9 cellular contexts compared by ENCODE assay signal in the genomic region with DNA sequence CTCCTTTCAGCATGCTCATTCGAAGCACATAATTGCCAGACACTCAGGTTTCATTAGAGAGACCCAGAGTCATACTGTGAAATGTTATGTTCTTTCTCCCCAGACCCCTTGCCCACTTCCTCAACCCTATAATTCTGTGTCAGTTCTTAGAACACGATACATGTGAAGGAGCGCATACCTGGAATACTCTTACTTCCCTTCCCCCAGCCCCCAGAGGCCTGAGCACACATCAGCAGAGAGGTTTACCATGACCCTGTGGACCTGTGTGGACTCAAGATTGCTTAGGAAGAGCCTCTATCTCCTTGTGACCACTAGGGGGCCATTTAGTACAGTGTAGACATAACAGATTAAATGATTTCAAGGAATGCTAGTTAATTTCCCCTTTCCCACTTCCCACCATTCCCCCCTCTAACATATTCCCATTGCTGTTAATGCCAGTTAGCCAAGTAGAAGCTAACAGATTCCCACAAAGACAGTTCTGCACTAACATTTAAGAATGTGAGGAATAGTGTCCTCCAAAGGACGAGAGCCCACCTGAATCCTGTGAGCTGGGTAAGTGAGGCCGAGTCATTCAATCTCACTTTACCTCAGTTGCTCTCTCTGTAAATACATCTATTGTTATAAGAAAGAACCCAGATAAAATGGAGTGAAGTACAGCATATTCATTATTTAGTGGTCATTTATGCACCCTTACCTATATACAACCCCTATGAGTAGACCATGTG.
DNase-seq lines count a peak whose midpoint lies in the region; ATAC-seq, FAIRE-seq and TF ChIP-seq lines count a peak whose summit lies in the region.
"Had no signal": no experiment of that assay in that cellular context is flagged by ENCODE, and none has a peak within 500 bp of the region (broad histone marks: within the 10 kb centered on the region; RNA-seq: fewer than 3 reads in every experiment).

No MANE protein-coding gene starts in this region.

- CTCF ChIA-PET in A549 (lab: Yijun Ruan, JAX): interaction anchor here (0.7 to 1.9 kb wide), 7 partner anchors 8 to 78 kb away, joined by 3 to 4 read pairs (median 4); no protein-coding TSS in a partner anchor

- H3K4me3 ChIP-seq in A549: no peak overlapping the region

- DNase-seq in A549 (ENCODE audit: low read depth in 1 of 2, low spot score in 1 of 2) (peak; percentile 15 to 61), GM12891 (ENCODE audit: insufficient read length, low spot score) (peak; percentile 2), NCI-H1092 treated with DMSO at 0.1 percent for 48 hours (lab: John Stamatoyannopoulos, UW) (peak; percentile 16), amniotic stem cell (lab: John Stamatoyannopoulos, UW) (peak; percentile 74), iPS DF 19.7 (ENCODE audit: low read depth, low spot score) (peak; percentile 69), superior temporal gyrus (ENCODE audit: extremely low spot score) (peak; percentile 64)
- no peak for DNase-seq in stimulated activated CD4-positive, alpha-beta T cell treated with anti-CD3 and anti-CD28 coated beads, Interleukin-12 subunit alpha, Interleukin-12 subunit beta, amount 100 ng/mL, for 4 hours

- FAIRE-seq in A549 (lab: Jason Lieb, UNC): no peak
- no peak for FAIRE-seq in GM12891 (lab: Jason Lieb, UNC)
- FAIRE-seq: endometrium had no signal

- peak in 1 of 2 experiments; percentile 35; a peak in 3 of 5 replicates for TF ChIP-seq RAD21 in A549 (conservative IDR thresholded peaks at IDR 0.05 in 1 of 2, IDR thresholded peaks at IDR 0.05 in 1 of 2)

- no peak overlapping the region for H3K27ac ChIP-seq in A549

- TF ChIP-seq CTCF in A549 (IDR thresholded peaks at IDR 0.05): peak; percentile 58

- TF ChIP-seq POLR2A in A549 (IDR thresholded peaks at IDR 0.05; ENCODE audit: low read length) (no peak), GM12891 (IDR thresholded peaks at IDR 0.05; ENCODE audit: low read depth, low read length) (no peak)

- H3K4me2 ChIP-seq in A549: no peak overlapping the region

- TF ChIP-seq EP300 in A549 (IDR thresholded peaks at IDR 0.05): no peak

- POLR2A ChIA-PET in A549 (lab: Yijun Ruan, JAX): no interaction called here

- H3K4me1 ChIP-seq in A549: no peaks in the 10 kb centered on the region

- peak; percentile 92 to 97 for ATAC-seq in A549
- ATAC-seq in HG02763 (IDR thresholded peaks at IDR 0.05; ENCODE audit: unreplicated experiment): peak; percentile 84

- H3K9me3 ChIP-seq in A549: no peaks in the 10 kb centered on the region

- 71% methylated on average over 5 of the region's 5 CpGs for WGBS in A549 (ENCODE audit: missing lambda C conversion rate)

TF ChIP-seq in A549, 52 proteins besides CTCF, POLR2A, EP300 and RAD21 (continues in another document):
- TF ChIP-seq EHF (CRISPR knock-in tag; IDR thresholded peaks at IDR 0.05): no peak
- no peak for TF ChIP-seq KDM1A (IDR thresholded peaks at IDR 0.05; ENCODE audit: low read depth)
- TF ChIP-seq PHF8 (IDR thresholded peaks at IDR 0.05; ENCODE audit: borderline replicate concordance, low read depth): no peak
- no peak for TF ChIP-seq FOSL2 (IDR thresholded peaks at IDR 0.05)
- no peak for TF ChIP-seq FOSL2 (CRISPR knock-in tag; IDR thresholded peaks at IDR 0.05)
- TF ChIP-seq ZNF302 (CRISPR knock-in tag; IDR thresholded peaks at IDR 0.05): no peak
- TF ChIP-seq, protein P1, sequence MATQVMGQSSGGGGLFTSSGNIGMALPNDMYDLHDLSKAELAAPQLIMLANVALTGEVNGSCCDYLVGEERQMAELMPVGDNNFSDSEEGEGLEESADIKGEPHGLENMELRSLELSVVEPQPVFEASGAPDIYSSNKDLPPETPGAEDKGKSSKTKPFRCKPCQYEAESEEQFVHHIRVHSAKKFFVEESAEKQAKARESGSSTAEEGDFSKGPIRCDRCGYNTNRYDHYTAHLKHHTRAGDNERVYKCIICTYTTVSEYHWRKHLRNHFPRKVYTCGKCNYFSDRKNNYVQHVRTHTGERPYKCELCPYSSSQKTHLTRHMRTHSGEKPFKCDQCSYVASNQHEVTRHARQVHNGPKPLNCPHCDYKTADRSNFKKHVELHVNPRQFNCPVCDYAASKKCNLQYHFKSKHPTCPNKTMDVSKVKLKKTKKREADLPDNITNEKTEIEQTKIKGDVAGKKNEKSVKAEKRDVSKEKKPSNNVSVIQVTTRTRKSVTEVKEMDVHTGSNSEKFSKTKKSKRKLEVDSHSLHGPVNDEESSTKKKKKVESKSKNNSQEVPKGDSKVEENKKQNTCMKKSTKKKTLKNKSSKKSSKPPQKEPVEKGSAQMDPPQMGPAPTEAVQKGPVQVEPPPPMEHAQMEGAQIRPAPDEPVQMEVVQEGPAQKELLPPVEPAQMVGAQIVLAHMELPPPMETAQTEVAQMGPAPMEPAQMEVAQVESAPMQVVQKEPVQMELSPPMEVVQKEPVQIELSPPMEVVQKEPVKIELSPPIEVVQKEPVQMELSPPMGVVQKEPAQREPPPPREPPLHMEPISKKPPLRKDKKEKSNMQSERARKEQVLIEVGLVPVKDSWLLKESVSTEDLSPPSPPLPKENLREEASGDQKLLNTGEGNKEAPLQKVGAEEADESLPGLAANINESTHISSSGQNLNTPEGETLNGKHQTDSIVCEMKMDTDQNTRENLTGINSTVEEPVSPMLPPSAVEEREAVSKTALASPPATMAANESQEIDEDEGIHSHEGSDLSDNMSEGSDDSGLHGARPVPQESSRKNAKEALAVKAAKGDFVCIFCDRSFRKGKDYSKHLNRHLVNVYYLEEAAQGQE (IDR thresholded peaks at IDR 0.05): no peak
- no peak for TF ChIP-seq HOXA7 (CRISPR knock-in tag; IDR thresholded peaks at IDR 0.05)
- TF ChIP-seq, protein P2, sequence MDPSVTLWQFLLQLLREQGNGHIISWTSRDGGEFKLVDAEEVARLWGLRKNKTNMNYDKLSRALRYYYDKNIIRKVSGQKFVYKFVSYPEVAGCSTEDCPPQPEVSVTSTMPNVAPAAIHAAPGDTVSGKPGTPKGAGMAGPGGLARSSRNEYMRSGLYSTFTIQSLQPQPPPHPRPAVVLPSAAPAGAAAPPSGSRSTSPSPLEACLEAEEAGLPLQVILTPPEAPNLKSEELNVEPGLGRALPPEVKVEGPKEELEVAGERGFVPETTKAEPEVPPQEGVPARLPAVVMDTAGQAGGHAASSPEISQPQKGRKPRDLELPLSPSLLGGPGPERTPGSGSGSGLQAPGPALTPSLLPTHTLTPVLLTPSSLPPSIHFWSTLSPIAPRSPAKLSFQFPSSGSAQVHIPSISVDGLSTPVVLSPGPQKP (IDR thresholded peaks at IDR 0.05; ENCODE audit: low read depth, low read length): no peak
- TF ChIP-seq ZFP36 (IDR thresholded peaks at IDR 0.05; ENCODE audit: borderline replicate concordance, partially characterized antibody): no peak
- TF ChIP-seq SMC3 (IDR thresholded peaks at IDR 0.05): no peak; the same call in 2 of the 3 replicates

TF ChIP-seq in GM12891, 5 proteins besides CTCF, POLR2A, EP300 and RAD21:
- TF ChIP-seq SPI1 (IDR thresholded peaks at IDR 0.05; ENCODE audit: low read depth, low read length) (no peak), POU2F2 (IDR thresholded peaks at IDR 0.05; ENCODE audit: low read depth, low read length) (no peak), PAX5 (IDR thresholded peaks at IDR 0.05; ENCODE audit: insufficient read depth, low read length, severe bottlenecking) (no peak), TAF1 (IDR thresholded peaks at IDR 0.05; ENCODE audit: low read depth, low read length) (no peak), POLR2AphosphoS5 (IDR thresholded peaks at IDR 0.05; ENCODE audit: low read depth, low read length) (no peak)
